25 cellular contexts compared by ENCODE assay signal in genomic region chr5:129163979-129164378, GRCh38.
"Had no signal": no experiment of that assay in that cellular context is flagged by ENCODE, and none has a peak within 500 bp of the region (broad histone marks: within the 10 kb centered on the region; RNA-seq: fewer than 3 reads in every experiment).

No MANE protein-coding gene starts in this region.

- DNase-seq: dorsolateral prefrontal cortex; effector CD4-positive, alpha-beta T cell; foreskin keratinocyte; heart left ventricle; kidney; natural killer cell; right lobe of liver; small intestine; stimulated activated CD4-positive, alpha-beta T cell treated with anti-CD3 and anti-CD28 coated beads, Interleukin-12 subunit alpha, Interleukin-12 subunit beta, amount 100 ng/mL, for 4 hours; stimulated activated CD4-positive, alpha-beta T cell treated with anti-CD3 and anti-CD28 coated beads, Interleukin-1b, Interleukin-23, amount 100 ng/mL, for 48 hours; stimulated activated CD4-positive, alpha-beta T cell treated with anti-CD3 and anti-CD28 coated beads, Interleukin-4, amount 100 ng/mL, for 1 hour; stimulated activated CD8-positive, alpha-beta memory T cell treated with anti-CD3 and anti-CD28 coated beads, Interleukin-4, amount 100 ng/mL, for 48 hours; stimulated activated naive CD4-positive, alpha-beta T cell; substantia nigra; testis; tibial artery; uterus had no signal

- ATAC-seq: foreskin keratinocyte, gastroesophageal sphincter, heart left ventricle, left lobe of liver, natural killer cell had no signal

- H3K9me3 ChIP-seq: neutrophil, right lobe of liver, testis had no signal

- H2AFZ ChIP-seq: hepatocyte, parathyroid adenoma had no signal

- FAIRE-seq: endothelial cell of umbilical vein, kidney, small intestine had no signal

- H3K27ac ChIP-seq: dorsolateral prefrontal cortex, esophagus muscularis mucosa, foreskin keratinocyte, gastroesophageal sphincter, heart left ventricle, hepatocyte, neutrophil, parathyroid adenoma, right lobe of liver, testis, tibial artery, uterus had no signal

- H3K4me3 ChIP-seq: dorsolateral prefrontal cortex, esophagus muscularis mucosa, gastroesophageal sphincter, heart left ventricle, hepatocyte, lung, right lobe of liver, testis, tibial artery, uterus had no signal

- H3K36me3 ChIP-seq: esophagus muscularis mucosa, gastroesophageal sphincter, heart left ventricle, neutrophil, right lobe of liver, tibial artery, uterus had no signal

- H3K27me3 ChIP-seq: dorsolateral prefrontal cortex, esophagus muscularis mucosa, foreskin keratinocyte, gastroesophageal sphincter, heart left ventricle, hepatocyte, neutrophil, right lobe of liver, testis, tibial artery, uterus had no signal

- H3K9ac ChIP-seq: parathyroid adenoma had no signal

- H3K79me2 ChIP-seq: hepatocyte, parathyroid adenoma had no signal

- H3K4me2 ChIP-seq: hepatocyte had no signal

- H3K4me1 ChIP-seq: esophagus muscularis mucosa, foreskin keratinocyte, gastroesophageal sphincter, heart left ventricle, parathyroid adenoma, right lobe of liver, testis, tibial artery had no signal
